8 cellular contexts compared by ENCODE assay signal in the genomic region with DNA sequence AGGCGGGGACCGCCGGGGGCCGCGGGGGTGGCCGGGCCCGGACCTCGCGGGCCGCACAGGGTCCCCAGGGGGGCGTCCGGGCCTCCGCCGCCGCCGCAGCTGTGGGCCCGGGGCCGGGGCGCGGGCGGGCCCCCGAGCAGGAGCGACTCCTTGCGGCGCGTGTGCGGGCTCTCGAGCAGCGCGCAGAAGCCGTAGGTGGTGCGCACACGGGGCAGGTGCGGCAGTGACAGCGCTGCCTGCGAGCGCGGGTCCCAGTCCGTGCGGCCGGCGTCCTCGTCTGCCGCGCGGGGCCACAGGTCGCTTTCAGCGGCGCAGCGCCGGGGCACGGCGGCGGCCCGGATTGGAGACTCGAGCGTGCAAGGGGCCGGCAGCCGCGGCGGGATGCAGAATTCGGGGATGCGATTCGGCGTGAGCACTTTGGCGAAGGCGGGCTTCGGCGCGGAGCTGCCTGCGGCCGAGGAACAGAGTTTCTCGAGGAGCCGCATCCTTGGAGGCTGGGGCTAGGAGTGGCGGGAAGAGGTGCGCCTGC. TPM values are rescaled to one million over a fixed set of nuclear protein-coding genes. Genes with fewer than 3 reads are reported as not detected.
A peak's percentile ranks its signal among the peaks of the same experiment; 100 is the strongest.
DNase-seq lines count a peak whose midpoint lies in the region; ATAC-seq and TF ChIP-seq lines count a peak whose summit lies in the region.

No MANE protein-coding gene starts in this region.

- H3K27ac Mint-ChIP-seq in T-helper 17 cell (no peak overlapping the region), progenitor cell of endocrine pancreas (no peak overlapping the region)

- H3K4me3 Mint-ChIP-seq in T-helper 17 cell: peak overlapping the region; percentile 94
- peak overlapping the region; percentile 77 for H3K4me3 Mint-ChIP-seq in progenitor cell of endocrine pancreas (ENCODE audit: low read depth)

- ATAC-seq in T-helper 17 cell: peak; percentile 84

- H3K4me1 Mint-ChIP-seq in T-helper 17 cell (peaks cover 10% of the 10 kb centered on the region), progenitor cell of endocrine pancreas (ENCODE audit: low read depth) (peaks cover 14% of the 10 kb centered on the region)

- DNase-seq in GM03348 (ENCODE audit: low spot score) (peak; percentile 28), T-helper 17 cell (peak in 1 of 3 donors; percentile 7), germinal center (ENCODE audit: low spot score) (peak; percentile 12), progenitor cell of endocrine pancreas (ENCODE audit: low spot score, unreplicated experiment) (peak; percentile 26), NCI-H510A (lab: John Stamatoyannopoulos, UW) (no peak), GM10266 (ENCODE audit: extremely low spot score) (no peak), Kasumi-1 (lab: John Stamatoyannopoulos, UW) (no peak)
- no peak for DNase-seq in stimulated activated CD4-positive, alpha-beta T cell treated with anti-CD3 and anti-CD28 coated beads, Interleukin-4, amount 100 ng/mL, for 24 hours

- H3K36me3 Mint-ChIP-seq in T-helper 17 cell (ENCODE audit: low read depth) (no peaks in the 10 kb centered on the region), progenitor cell of endocrine pancreas (ENCODE audit: insufficient read depth) (no peaks in the 10 kb centered on the region)

- H3K9me3 Mint-ChIP-seq in progenitor cell of endocrine pancreas (ENCODE audit: low read depth): no peaks in the 10 kb centered on the region

- no peaks in the 10 kb centered on the region for H3K9me3 ChIP-seq in T-helper 17 cell (ENCODE audit: control insufficient read depth, low read length, poor library complexity, severe bottlenecking)

- TF ChIP-seq CTCF in progenitor cell of endocrine pancreas (IDR thresholded peaks at IDR 0.05; ENCODE audit: unreplicated experiment) (no peak), GM10266 (IDR thresholded peaks at IDR 0.05; ENCODE audit: control insufficient read depth, insufficient read depth, low read depth, missing control alignments) (no peak)

- H3K27me3 Mint-ChIP-seq in T-helper 17 cell (peaks cover 53% of the 10 kb centered on the region), progenitor cell of endocrine pancreas (peaks cover 62% of the 10 kb centered on the region)

RNA-seq across cellular contexts. Expression of a gene that starts 0.5 kb away (rescaled TPM):
- 1 to 10 TPM; 1.3 to 1.6 TPM for total RNA-seq in T-helper 17 cell
- total RNA-seq in progenitor cell of endocrine pancreas: 0.53 and 0.69 TPM in 2 replicates

Comparison
In these comparisons a context has a peak if more than half of its experiments do, and no peak if none do; other contexts are left out.
1. DNase-seq: peak in GM03348 (single experiment), germinal center (single experiment) and progenitor cell of endocrine pancreas (single experiment); none in NCI-H510A (single experiment), stimulated activated CD4-positive, alpha-beta T cell treated with anti-CD3 and anti-CD28 coated beads, Interleukin-4, amount 100 ng/mL, for 24 hours (single experiment), GM10266 (single experiment) and Kasumi-1 (0 of 2).